ENCODE assay signal across 1 cellular context in the genomic region with DNA sequence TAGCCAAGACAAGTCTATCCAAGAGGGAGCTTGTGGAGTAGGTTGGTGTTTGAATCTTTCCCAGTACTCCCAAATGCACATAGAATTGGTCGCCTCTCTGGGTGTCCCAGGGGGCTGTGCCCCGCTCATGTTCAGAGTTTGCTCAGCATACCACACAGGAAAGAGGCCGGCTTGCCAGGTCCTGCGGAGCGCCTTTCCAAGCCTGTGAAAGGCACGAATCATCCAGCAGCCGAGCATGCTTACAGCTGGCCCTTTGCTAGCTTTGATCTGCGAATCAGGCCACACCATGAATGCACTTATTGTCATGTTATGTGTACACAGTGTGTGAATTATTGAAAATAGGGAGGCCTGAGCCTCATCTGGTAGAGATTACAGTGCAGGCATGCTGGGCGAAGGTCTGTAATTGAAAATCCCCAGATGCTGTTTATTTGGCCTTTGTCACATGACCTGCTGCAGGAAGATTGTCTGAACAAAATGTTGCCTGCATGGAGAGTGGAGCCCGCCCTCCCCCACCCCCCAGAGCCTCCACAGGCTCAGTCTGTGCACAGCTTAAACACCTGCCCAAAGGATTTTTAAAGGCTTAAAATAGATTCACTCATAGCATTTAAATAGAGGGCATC.
TF ChIP-seq lines count a peak whose summit lies in the region.

No MANE protein-coding gene starts in this region.

TF ChIP-seq in HEK293, 187 proteins besides CTCF, POLR2A, EP300 and RAD21 (continued from another document and continues in another):
- TF ChIP-seq EGR2 (tag by site-specific recombination; IDR thresholded peaks at IDR 0.05; ENCODE audit: low read depth) (no peak), ZNF266 (tag by site-specific recombination; IDR thresholded peaks at IDR 0.05; ENCODE audit: low read depth) (no peak), ZNF132 (tag by site-specific recombination; IDR thresholded peaks at IDR 0.05; ENCODE audit: borderline replicate concordance) (no peak), FEZF1 (tag by site-specific recombination; IDR thresholded peaks at IDR 0.05) (peak; percentile 88), ZNF791 (tag by site-specific recombination; IDR thresholded peaks at IDR 0.05) (no peak), TRIM28 (IDR thresholded peaks at IDR 0.05; ENCODE audit: borderline replicate concordance, low read length) (peak; percentile 13; the same call in 1 of the 2 replicates), ZNF157 (tag by site-specific recombination; IDR thresholded peaks at IDR 0.05) (no peak), ZXDB (tag by site-specific recombination; IDR thresholded peaks at IDR 0.05) (no peak), ZNF23 (tag by site-specific recombination; IDR thresholded peaks at IDR 0.05; ENCODE audit: borderline replicate concordance) (no peak), ZNF571 (tag by site-specific recombination; IDR thresholded peaks at IDR 0.05) (no peak), ZBTB21 (tag by site-specific recombination; IDR thresholded peaks at IDR 0.05) (no peak), KLF8 (tag by site-specific recombination; IDR thresholded peaks at IDR 0.05) (no peak), YY2 (tag by site-specific recombination; IDR thresholded peaks at IDR 0.05) (no peak), SETDB1 (IDR thresholded peaks at IDR 0.05; ENCODE audit: insufficient read length, low read length) (no peak), ZNF600 (tag by site-specific recombination; IDR thresholded peaks at IDR 0.05) (peak; percentile 23; the same call in 1 of the 2 replicates), ZNF221 (tag by site-specific recombination; IDR thresholded peaks at IDR 0.05; ENCODE audit: borderline replicate concordance) (no peak), GLIS1 (tag by site-specific recombination; IDR thresholded peaks at IDR 0.05) (no peak), ZNF521 (tag by site-specific recombination; IDR thresholded peaks at IDR 0.05) (no peak), ZSCAN16 (tag by site-specific recombination; IDR thresholded peaks at IDR 0.05) (0 out of 2 replicates have a peak, but pooled peaks have one; percentile 47), ZNF664 (tag by site-specific recombination; IDR thresholded peaks at IDR 0.05) (no peak), ZNF658 (tag by site-specific recombination; IDR thresholded peaks at IDR 0.05) (no peak), OSR2 (tag by site-specific recombination; IDR thresholded peaks at IDR 0.05) (peak; percentile 55), ZNF677 (tag by site-specific recombination; IDR thresholded peaks at IDR 0.05) (no peak), ZNF843 (tag by site-specific recombination; IDR thresholded peaks at IDR 0.05) (no peak), ZBTB7A (tag by site-specific recombination; IDR thresholded peaks at IDR 0.05; ENCODE audit: low read depth) (no peak), ZNF140 (tag by site-specific recombination; IDR thresholded peaks at IDR 0.05) (no peak), IKZF3 (tag by site-specific recombination; IDR thresholded peaks at IDR 0.05) (peak; percentile 54; the same call in 1 of the 2 replicates), ZFP41 (tag by site-specific recombination; IDR thresholded peaks at IDR 0.05; ENCODE audit: borderline replicate concordance) (no peak), ZNF514 (tag by site-specific recombination; IDR thresholded peaks at IDR 0.05) (no peak)
- TF ChIP-seq, protein P1, sequence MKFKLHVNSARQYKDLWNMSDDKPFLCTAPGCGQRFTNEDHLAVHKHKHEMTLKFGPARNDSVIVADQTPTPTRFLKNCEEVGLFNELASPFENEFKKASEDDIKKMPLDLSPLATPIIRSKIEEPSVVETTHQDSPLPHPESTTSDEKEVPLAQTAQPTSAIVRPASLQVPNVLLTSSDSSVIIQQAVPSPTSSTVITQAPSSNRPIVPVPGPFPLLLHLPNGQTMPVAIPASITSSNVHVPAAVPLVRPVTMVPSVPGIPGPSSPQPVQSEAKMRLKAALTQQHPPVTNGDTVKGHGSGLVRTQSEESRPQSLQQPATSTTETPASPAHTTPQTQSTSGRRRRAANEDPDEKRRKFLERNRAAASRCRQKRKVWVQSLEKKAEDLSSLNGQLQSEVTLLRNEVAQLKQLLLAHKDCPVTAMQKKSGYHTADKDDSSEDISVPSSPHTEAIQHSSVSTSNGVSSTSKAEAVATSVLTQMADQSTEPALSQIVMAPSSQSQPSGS (tag by site-specific recombination; IDR thresholded peaks at IDR 0.05; ENCODE audit: low read depth): no peak
- TF ChIP-seq, protein P2, sequence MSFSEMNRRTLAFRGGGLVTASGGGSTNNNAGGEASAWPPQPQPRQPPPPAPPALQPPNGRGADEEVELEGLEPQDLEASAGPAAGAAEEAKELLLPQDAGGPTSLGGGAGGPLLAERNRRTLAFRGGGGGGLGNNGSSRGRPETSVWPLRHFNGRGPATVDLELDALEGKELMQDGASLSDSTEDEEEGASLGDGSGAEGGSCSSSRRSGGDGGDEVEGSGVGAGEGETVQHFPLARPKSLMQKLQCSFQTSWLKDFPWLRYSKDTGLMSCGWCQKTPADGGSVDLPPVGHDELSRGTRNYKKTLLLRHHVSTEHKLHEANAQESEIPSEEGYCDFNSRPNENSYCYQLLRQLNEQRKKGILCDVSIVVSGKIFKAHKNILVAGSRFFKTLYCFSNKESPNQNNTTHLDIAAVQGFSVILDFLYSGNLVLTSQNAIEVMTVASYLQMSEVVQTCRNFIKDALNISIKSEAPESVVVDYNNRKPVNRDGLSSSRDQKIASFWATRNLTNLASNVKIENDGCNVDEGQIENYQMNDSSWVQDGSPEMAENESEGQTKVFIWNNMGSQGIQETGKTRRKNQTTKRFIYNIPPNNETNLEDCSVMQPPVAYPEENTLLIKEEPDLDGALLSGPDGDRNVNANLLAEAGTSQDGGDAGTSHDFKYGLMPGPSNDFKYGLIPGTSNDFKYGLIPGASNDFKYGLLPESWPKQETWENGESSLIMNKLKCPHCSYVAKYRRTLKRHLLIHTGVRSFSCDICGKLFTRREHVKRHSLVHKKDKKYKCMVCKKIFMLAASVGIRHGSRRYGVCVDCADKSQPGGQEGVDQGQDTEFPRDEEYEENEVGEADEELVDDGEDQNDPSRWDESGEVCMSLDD (tag by site-specific recombination; IDR thresholded peaks at IDR 0.05): no peak
- TF ChIP-seq, protein P3, sequence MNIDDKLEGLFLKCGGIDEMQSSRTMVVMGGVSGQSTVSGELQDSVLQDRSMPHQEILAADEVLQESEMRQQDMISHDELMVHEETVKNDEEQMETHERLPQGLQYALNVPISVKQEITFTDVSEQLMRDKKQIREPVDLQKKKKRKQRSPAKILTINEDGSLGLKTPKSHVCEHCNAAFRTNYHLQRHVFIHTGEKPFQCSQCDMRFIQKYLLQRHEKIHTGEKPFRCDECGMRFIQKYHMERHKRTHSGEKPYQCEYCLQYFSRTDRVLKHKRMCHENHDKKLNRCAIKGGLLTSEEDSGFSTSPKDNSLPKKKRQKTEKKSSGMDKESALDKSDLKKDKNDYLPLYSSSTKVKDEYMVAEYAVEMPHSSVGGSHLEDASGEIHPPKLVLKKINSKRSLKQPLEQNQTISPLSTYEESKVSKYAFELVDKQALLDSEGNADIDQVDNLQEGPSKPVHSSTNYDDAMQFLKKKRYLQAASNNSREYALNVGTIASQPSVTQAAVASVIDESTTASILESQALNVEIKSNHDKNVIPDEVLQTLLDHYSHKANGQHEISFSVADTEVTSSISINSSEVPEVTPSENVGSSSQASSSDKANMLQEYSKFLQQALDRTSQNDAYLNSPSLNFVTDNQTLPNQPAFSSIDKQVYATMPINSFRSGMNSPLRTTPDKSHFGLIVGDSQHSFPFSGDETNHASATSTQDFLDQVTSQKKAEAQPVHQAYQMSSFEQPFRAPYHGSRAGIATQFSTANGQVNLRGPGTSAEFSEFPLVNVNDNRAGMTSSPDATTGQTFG (tag by site-specific recombination; IDR thresholded peaks at IDR 0.05; ENCODE audit: borderline replicate concordance): no peak
- TF ChIP-seq, protein P4, sequence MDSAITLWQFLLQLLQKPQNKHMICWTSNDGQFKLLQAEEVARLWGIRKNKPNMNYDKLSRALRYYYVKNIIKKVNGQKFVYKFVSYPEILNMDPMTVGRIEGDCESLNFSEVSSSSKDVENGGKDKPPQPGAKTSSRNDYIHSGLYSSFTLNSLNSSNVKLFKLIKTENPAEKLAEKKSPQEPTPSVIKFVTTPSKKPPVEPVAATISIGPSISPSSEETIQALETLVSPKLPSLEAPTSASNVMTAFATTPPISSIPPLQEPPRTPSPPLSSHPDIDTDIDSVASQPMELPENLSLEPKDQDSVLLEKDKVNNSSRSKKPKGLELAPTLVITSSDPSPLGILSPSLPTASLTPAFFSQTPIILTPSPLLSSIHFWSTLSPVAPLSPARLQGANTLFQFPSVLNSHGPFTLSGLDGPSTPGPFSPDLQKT (IDR thresholded peaks at IDR 0.05; ENCODE audit: borderline replicate concordance, low read depth, low read length): no peak
- TF ChIP-seq, protein P5, sequence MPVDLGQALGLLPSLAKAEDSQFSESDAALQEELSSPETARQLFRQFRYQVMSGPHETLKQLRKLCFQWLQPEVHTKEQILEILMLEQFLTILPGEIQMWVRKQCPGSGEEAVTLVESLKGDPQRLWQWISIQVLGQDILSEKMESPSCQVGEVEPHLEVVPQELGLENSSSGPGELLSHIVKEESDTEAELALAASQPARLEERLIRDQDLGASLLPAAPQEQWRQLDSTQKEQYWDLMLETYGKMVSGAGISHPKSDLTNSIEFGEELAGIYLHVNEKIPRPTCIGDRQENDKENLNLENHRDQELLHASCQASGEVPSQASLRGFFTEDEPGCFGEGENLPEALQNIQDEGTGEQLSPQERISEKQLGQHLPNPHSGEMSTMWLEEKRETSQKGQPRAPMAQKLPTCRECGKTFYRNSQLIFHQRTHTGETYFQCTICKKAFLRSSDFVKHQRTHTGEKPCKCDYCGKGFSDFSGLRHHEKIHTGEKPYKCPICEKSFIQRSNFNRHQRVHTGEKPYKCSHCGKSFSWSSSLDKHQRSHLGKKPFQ (tag by site-specific recombination; IDR thresholded peaks at IDR 0.05): 0 out of 2 replicates have a peak, but pooled peaks have one; percentile 21
- TF ChIP-seq, protein P6, sequence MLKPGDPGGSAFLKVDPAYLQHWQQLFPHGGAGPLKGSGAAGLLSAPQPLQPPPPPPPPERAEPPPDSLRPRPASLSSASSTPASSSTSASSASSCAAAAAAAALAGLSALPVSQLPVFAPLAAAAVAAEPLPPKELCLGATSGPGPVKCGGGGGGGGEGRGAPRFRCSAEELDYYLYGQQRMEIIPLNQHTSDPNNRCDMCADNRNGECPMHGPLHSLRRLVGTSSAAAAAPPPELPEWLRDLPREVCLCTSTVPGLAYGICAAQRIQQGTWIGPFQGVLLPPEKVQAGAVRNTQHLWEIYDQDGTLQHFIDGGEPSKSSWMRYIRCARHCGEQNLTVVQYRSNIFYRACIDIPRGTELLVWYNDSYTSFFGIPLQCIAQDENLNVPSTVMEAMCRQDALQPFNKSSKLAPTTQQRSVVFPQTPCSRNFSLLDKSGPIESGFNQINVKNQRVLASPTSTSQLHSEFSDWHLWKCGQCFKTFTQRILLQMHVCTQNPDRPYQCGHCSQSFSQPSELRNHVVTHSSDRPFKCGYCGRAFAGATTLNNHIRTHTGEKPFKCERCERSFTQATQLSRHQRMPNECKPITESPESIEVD (tag by site-specific recombination; IDR thresholded peaks at IDR 0.05): peak; percentile 93
- TF ChIP-seq, protein P7, sequence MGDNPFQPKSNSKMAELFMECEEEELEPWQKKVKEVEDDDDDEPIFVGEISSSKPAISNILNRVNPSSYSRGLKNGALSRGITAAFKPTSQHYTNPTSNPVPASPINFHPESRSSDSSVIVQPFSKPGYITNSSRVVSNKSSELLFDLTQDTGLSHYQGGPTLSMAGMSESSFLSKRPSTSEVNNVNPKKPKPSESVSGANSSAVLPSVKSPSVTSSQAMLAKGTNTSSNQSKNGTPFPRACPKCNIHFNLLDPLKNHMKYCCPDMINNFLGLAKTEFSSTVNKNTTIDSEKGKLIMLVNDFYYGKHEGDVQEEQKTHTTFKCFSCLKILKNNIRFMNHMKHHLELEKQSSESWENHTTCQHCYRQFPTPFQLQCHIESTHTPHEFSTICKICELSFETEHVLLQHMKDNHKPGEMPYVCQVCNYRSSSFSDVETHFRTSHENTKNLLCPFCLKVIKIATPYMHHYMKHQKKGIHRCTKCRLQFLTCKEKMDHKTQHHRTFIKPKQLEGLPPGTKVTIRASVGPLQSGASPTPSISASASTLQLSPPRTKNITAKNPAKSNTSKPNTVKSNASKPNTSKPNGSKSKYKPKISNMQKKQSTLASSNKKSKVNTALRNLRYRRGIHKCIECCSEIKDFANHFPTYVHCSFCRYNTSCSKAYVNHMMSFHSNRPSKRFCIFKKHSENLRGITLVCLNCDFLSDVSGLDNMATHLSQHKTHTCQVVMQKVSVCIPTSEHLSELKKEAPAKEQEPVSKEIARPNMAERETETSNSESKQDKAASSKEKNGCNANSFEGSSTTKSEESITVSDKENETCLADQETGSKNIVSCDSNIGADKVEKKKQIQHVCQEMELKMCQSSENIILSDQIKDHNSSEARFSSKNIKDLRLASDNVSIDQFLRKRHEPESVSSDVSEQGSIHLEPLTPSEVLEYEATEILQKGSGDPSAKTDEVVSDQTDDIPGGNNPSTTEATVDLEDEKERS (tag by site-specific recombination; IDR thresholded peaks at IDR 0.05): no peak
- TF ChIP-seq, protein P8, sequence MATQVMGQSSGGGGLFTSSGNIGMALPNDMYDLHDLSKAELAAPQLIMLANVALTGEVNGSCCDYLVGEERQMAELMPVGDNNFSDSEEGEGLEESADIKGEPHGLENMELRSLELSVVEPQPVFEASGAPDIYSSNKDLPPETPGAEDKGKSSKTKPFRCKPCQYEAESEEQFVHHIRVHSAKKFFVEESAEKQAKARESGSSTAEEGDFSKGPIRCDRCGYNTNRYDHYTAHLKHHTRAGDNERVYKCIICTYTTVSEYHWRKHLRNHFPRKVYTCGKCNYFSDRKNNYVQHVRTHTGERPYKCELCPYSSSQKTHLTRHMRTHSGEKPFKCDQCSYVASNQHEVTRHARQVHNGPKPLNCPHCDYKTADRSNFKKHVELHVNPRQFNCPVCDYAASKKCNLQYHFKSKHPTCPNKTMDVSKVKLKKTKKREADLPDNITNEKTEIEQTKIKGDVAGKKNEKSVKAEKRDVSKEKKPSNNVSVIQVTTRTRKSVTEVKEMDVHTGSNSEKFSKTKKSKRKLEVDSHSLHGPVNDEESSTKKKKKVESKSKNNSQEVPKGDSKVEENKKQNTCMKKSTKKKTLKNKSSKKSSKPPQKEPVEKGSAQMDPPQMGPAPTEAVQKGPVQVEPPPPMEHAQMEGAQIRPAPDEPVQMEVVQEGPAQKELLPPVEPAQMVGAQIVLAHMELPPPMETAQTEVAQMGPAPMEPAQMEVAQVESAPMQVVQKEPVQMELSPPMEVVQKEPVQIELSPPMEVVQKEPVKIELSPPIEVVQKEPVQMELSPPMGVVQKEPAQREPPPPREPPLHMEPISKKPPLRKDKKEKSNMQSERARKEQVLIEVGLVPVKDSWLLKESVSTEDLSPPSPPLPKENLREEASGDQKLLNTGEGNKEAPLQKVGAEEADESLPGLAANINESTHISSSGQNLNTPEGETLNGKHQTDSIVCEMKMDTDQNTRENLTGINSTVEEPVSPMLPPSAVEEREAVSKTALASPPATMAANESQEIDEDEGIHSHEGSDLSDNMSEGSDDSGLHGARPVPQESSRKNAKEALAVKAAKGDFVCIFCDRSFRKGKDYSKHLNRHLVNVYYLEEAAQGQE (tag by site-specific recombination; IDR thresholded peaks at IDR 0.05): no peak
- TF ChIP-seq, protein P9, sequence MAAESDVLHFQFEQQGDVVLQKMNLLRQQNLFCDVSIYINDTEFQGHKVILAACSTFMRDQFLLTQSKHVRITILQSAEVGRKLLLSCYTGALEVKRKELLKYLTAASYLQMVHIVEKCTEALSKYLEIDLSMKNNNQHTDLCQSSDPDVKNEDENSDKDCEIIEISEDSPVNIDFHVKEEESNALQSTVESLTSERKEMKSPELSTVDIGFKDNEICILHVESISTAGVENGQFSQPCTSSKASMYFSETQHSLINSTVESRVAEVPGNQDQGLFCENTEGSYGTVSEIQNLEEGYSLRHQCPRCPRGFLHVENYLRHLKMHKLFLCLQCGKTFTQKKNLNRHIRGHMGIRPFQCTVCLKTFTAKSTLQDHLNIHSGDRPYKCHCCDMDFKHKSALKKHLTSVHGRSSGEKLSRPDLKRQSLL (tag by site-specific recombination; IDR thresholded peaks at IDR 0.05): no peak
